1 cellular context compared by ENCODE assay signal in the genomic region with DNA sequence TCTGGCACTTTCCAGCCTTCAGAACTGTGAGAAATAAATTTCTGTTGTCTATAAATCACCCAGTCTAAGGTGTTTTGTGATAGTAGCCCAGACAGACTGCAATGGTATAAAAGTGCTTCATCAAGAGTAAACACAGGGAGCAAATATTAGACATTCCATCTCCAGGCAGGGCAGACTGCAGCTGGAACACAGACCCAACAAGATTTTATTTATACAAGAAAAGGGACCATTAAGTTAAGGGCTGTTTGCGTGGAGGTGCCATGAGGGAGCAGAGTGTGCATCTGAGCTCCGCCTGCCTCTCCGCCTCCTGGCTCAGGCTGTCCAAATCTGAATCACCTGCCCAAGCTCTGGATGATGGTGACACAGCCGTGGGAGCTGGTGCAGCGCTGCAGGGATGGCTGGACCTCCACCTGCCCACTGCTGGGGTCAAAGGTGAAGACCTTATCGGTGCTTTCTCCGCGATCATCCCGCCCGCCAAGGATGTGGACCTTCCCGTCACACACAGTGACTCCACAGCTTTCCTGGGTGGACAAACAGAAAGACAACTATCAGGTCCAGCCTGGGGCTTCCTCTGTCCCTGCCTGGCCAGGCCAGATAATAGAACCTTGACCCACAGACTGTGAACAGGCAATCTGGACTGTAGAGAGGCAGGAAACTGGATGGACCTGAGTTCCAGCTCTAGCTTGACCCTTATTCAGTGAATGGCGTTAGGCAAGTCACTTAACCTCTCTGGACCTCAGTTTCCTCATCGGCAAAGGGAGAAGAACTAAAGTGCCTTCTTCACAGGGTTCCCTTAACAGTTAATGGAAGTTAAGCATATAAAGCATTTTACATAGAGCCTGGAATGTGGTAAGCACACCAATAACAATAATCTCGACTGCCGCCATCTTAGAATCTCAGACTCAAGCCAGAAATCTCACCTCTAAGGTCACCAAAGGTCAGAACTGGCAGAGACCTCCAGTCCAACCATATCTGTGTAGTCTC.
TF ChIP-seq lines count a peak whose summit lies in the region.

No MANE protein-coding gene starts in this region.

TF ChIP-seq in HepG2, 621 proteins besides CTCF, POLR2A, EP300 and RAD21 (continued from another document and continues in another):
- TF ChIP-seq, protein P1, sequence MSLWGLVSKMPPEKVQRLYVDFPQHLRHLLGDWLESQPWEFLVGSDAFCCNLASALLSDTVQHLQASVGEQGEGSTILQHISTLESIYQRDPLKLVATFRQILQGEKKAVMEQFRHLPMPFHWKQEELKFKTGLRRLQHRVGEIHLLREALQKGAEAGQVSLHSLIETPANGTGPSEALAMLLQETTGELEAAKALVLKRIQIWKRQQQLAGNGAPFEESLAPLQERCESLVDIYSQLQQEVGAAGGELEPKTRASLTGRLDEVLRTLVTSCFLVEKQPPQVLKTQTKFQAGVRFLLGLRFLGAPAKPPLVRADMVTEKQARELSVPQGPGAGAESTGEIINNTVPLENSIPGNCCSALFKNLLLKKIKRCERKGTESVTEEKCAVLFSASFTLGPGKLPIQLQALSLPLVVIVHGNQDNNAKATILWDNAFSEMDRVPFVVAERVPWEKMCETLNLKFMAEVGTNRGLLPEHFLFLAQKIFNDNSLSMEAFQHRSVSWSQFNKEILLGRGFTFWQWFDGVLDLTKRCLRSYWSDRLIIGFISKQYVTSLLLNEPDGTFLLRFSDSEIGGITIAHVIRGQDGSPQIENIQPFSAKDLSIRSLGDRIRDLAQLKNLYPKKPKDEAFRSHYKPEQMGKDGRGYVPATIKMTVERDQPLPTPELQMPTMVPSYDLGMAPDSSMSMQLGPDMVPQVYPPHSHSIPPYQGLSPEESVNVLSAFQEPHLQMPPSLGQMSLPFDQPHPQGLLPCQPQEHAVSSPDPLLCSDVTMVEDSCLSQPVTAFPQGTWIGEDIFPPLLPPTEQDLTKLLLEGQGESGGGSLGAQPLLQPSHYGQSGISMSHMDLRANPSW (CRISPR knock-in tag; IDR thresholded peaks at IDR 0.05; ENCODE audit: borderline replicate concordance) = no peak
- TF ChIP-seq, protein P2, sequence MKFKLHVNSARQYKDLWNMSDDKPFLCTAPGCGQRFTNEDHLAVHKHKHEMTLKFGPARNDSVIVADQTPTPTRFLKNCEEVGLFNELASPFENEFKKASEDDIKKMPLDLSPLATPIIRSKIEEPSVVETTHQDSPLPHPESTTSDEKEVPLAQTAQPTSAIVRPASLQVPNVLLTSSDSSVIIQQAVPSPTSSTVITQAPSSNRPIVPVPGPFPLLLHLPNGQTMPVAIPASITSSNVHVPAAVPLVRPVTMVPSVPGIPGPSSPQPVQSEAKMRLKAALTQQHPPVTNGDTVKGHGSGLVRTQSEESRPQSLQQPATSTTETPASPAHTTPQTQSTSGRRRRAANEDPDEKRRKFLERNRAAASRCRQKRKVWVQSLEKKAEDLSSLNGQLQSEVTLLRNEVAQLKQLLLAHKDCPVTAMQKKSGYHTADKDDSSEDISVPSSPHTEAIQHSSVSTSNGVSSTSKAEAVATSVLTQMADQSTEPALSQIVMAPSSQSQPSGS (CRISPR knock-in tag; IDR thresholded peaks at IDR 0.05) = no peak
- TF ChIP-seq, protein P3, sequence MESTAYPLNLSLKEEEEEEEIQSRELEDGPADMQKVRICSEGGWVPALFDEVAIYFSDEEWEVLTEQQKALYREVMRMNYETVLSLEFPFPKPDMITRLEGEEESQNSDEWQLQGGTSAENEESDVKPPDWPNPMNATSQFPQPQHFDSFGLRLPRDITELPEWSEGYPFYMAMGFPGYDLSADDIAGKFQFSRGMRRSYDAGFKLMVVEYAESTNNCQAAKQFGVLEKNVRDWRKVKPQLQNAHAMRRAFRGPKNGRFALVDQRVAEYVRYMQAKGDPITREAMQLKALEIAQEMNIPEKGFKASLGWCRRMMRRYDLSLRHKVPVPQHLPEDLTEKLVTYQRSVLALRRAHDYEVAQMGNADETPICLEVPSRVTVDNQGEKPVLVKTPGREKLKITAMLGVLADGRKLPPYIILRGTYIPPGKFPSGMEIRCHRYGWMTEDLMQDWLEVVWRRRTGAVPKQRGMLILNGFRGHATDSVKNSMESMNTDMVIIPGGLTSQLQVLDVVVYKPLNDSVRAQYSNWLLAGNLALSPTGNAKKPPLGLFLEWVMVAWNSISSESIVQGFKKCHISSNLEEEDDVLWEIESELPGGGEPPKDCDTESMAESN (CRISPR knock-in tag; conservative IDR thresholded peaks at IDR 0.05) = no peak
- no peak for TF ChIP-seq ARNT2 (CRISPR knock-in tag; IDR thresholded peaks at IDR 0.05; ENCODE audit: low read depth)
- TF ChIP-seq TOPORS (CRISPR knock-in tag; IDR thresholded peaks at IDR 0.05) = no peak
- TF ChIP-seq, protein P4, sequence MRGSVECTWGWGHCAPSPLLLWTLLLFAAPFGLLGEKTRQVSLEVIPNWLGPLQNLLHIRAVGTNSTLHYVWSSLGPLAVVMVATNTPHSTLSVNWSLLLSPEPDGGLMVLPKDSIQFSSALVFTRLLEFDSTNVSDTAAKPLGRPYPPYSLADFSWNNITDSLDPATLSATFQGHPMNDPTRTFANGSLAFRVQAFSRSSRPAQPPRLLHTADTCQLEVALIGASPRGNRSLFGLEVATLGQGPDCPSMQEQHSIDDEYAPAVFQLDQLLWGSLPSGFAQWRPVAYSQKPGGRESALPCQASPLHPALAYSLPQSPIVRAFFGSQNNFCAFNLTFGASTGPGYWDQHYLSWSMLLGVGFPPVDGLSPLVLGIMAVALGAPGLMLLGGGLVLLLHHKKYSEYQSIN (CRISPR knock-in tag; IDR thresholded peaks at IDR 0.05; ENCODE audit: borderline replicate concordance) = no peak
- TF ChIP-seq, protein P5, sequence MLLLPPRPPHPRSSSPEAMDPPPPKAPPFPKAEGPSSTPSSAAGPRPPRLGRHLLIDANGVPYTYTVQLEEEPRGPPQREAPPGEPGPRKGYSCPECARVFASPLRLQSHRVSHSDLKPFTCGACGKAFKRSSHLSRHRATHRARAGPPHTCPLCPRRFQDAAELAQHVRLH (CRISPR knock-in tag; IDR thresholded peaks at IDR 0.05; ENCODE audit: borderline replicate concordance, low read depth) = 0 out of 2 replicates have a peak, but pooled peaks have one; percentile 20
- no peak for TF ChIP-seq CENPX (CRISPR knock-in tag; IDR thresholded peaks at IDR 0.05)
- TF ChIP-seq ZNF256 (CRISPR knock-in tag; conservative IDR thresholded peaks at IDR 0.05) = no peak; the same call in 1 of the 2 replicates
- TF ChIP-seq, protein P6, sequence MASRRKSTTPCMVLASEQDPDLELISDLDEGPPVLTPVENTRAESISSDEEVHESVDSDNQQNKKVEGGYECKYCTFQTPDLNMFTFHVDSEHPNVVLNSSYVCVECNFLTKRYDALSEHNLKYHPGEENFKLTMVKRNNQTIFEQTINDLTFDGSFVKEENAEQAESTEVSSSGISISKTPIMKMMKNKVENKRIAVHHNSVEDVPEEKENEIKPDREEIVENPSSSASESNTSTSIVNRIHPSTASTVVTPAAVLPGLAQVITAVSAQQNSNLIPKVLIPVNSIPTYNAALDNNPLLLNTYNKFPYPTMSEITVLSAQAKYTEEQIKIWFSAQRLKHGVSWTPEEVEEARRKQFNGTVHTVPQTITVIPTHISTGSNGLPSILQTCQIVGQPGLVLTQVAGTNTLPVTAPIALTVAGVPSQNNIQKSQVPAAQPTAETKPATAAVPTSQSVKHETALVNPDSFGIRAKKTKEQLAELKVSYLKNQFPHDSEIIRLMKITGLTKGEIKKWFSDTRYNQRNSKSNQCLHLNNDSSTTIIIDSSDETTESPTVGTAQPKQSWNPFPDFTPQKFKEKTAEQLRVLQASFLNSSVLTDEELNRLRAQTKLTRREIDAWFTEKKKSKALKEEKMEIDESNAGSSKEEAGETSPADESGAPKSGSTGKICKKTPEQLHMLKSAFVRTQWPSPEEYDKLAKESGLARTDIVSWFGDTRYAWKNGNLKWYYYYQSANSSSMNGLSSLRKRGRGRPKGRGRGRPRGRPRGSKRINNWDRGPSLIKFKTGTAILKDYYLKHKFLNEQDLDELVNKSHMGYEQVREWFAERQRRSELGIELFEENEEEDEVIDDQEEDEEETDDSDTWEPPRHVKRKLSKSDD (CRISPR knock-in tag; IDR thresholded peaks at IDR 0.05; ENCODE audit: low read depth) = peak; percentile 50; the same call in 1 of the 2 replicates
- TF ChIP-seq SOX13 (IDR thresholded peaks at IDR 0.05) = no peak
- no peak; a peak in 1 of 4 replicates for TF ChIP-seq SOX13 (CRISPR knock-in tag; conservative IDR thresholded peaks at IDR 0.05 in 1 of 2, IDR thresholded peaks at IDR 0.05 in 1 of 2)
- TF ChIP-seq, protein P7, sequence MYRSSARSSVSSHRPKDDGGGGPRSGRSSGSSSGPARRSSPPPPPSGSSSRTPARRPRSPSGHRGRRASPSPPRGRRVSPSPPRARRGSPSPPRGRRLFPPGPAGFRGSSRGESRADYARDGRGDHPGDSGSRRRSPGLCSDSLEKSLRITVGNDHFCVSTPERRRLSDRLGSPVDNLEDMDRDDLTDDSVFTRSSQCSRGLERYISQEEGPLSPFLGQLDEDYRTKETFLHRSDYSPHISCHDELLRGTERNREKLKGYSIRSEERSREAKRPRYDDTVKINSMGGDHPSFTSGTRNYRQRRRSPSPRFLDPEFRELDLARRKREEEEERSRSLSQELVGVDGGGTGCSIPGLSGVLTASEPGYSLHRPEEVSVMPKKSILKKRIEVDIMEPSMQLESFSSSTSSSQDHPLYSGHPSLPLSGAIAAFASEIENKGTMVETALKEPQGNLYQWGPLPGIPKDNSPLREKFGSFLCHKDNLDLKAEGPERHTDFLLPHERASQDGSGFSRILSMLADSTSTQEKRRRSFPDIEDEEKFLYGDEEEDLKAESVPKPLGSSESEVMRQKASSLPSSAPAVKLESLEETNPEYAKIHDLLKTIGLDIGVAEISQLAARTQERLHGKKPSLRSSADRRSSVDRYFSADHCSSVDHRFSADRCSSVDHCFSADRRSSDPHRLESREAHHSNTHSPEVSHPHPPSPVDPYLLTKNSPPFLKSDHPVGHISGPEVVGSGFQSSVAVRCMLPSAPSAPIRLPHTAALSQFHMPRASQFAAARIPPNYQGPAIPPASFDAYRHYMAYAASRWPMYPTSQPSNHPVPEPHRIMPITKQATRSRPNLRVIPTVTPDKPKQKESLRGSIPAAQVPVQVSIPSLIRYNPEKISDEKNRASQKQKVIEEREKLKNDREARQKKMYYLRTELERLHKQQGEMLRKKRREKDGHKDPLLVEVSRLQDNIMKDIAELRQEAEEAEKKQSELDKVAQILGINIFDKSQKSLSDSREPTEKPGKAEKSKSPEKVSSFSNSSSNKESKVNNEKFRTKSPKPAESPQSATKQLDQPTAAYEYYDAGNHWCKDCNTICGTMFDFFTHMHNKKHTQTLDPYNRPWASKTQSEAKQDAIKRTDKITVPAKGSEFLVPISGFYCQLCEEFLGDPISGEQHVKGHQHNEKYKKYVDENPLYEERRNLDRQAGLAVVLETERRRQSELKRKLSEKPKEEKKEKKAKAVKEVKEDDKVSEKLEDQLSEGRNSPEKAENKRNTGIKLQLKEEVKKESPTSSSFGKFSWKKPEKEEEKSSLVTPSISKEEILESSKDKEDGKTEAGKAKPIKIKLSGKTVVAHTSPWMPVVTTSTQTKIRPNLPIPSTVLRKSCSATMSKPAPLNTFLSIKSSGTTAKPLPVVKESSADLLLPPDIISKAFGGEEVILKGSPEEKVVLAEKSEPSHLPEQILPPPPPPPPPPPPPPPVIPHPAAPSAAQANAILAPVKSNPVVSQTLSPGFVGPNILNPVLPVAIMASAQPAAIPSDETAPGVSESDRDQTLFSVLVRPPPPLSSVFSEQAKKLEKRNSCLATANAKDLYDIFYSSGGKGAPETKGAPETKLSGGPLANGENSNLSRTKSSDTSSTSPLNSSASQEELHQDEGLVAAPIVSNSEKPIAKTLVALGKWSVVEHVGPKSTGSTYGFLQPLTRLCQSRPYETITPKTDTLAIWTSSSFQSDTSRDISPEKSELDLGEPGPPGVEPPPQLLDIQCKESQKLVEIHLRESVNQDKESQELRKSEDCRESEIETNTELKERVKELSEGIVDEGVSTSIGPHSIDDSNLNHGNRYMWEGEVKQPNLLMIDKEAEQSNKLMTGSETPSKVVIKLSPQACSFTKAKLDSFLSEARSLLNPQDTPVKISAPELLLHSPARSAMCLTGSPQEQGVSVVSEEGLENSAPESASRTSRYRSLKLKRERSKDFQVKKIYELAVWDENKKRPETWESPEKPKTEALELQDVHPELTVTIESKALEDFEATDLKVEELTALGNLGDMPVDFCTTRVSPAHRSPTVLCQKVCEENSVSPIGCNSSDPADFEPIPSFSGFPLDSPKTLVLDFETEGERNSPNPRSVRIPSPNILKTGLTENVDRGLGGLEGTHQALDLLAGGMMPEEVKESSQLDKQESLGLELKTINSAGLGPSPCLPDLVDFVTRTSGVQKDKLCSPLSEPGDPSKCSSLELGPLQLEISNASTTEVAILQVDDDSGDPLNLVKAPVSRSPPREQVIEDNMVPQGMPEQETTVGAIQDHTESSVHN (CRISPR knock-in tag; IDR thresholded peaks at IDR 0.05) = no peak
- TF ChIP-seq ZNF550 (CRISPR knock-in tag; IDR thresholded peaks at IDR 0.05; ENCODE audit: borderline replicate concordance) = no peak
- no peak for TF ChIP-seq ZNF746 (CRISPR knock-in tag; IDR thresholded peaks at IDR 0.05)
- TF ChIP-seq CCAR2 (optimal IDR thresholded peaks at IDR 0.05; ENCODE audit: low read depth, low read length) = no peak
- no peak for TF ChIP-seq ZNF777 (CRISPR knock-in tag; IDR thresholded peaks at IDR 0.05)
- TF ChIP-seq, protein P8, sequence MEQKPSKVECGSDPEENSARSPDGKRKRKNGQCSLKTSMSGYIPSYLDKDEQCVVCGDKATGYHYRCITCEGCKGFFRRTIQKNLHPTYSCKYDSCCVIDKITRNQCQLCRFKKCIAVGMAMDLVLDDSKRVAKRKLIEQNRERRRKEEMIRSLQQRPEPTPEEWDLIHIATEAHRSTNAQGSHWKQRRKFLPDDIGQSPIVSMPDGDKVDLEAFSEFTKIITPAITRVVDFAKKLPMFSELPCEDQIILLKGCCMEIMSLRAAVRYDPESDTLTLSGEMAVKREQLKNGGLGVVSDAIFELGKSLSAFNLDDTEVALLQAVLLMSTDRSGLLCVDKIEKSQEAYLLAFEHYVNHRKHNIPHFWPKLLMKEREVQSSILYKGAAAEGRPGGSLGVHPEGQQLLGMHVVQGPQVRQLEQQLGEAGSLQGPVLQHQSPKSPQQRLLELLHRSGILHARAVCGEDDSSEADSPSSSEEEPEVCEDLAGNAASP (CRISPR knock-in tag; IDR thresholded peaks at IDR 0.05; ENCODE audit: borderline replicate concordance) = no peak
- 0 out of 2 replicates have a peak, but pooled peaks have one; percentile 38 for TF ChIP-seq FOXA3 (CRISPR knock-in tag; IDR thresholded peaks at IDR 0.05)
- TF ChIP-seq, protein P9, sequence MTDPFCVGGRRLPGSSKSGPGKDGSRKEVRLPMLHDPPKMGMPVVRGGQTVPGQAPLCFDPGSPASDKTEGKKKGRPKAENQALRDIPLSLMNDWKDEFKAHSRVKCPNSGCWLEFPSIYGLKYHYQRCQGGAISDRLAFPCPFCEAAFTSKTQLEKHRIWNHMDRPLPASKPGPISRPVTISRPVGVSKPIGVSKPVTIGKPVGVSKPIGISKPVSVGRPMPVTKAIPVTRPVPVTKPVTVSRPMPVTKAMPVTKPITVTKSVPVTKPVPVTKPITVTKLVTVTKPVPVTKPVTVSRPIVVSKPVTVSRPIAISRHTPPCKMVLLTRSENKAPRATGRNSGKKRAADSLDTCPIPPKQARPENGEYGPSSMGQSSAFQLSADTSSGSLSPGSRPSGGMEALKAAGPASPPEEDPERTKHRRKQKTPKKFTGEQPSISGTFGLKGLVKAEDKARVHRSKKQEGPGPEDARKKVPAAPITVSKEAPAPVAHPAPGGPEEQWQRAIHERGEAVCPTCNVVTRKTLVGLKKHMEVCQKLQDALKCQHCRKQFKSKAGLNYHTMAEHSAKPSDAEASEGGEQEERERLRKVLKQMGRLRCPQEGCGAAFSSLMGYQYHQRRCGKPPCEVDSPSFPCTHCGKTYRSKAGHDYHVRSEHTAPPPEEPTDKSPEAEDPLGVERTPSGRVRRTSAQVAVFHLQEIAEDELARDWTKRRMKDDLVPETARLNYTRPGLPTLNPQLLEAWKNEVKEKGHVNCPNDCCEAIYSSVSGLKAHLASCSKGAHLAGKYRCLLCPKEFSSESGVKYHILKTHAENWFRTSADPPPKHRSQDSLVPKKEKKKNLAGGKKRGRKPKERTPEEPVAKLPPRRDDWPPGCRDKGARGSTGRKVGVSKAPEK (CRISPR knock-in tag; IDR thresholded peaks at IDR 0.05; ENCODE audit: borderline replicate concordance) = no peak
- peak; percentile 48; the same call in 1 of the 2 replicates for TF ChIP-seq MED1 (CRISPR knock-in tag; IDR thresholded peaks at IDR 0.05)
- peak; percentile 92 for TF ChIP-seq MTA1 (CRISPR knock-in tag; IDR thresholded peaks at IDR 0.05; ENCODE audit: borderline replicate concordance)
- TF ChIP-seq ZKSCAN8 (CRISPR knock-in tag; IDR thresholded peaks at IDR 0.05; ENCODE audit: borderline replicate concordance) = no peak
